2 cellular contexts compared by ENCODE assay signal in genomic region chr3:177852001-177852400, GRCh38.
TF ChIP-seq lines count a peak whose summit lies in the region.

No MANE protein-coding gene starts in this region.

TF ChIP-seq in IMR-90, 13 proteins besides CTCF, POLR2A, EP300 and RAD21:
- no peak for TF ChIP-seq RCOR1 (IDR thresholded peaks at IDR 0.05; ENCODE audit: insufficient replicate concordance, low read length)
- no peak for TF ChIP-seq FOS (IDR thresholded peaks at IDR 0.05; ENCODE audit: low read depth, low read length)
- no peak for TF ChIP-seq RFX5 (IDR thresholded peaks at IDR 0.05; ENCODE audit: low read depth, low read length)
- no peak for TF ChIP-seq ELK1 (IDR thresholded peaks at IDR 0.05; ENCODE audit: borderline replicate concordance, low read depth, low read length)
- no peak for TF ChIP-seq NFE2L2 (IDR thresholded peaks at IDR 0.05; ENCODE audit: low read depth, low read length)
- no peak for TF ChIP-seq SMC3 (IDR thresholded peaks at IDR 0.05; ENCODE audit: low read depth, low read length)
- TF ChIP-seq USF2 (IDR thresholded peaks at IDR 0.05; ENCODE audit: low read depth, low read length): no peak
- no peak for TF ChIP-seq CHD1 (IDR thresholded peaks at IDR 0.05; ENCODE audit: low read depth, low read length)
- TF ChIP-seq BHLHE40 (IDR thresholded peaks at IDR 0.05; ENCODE audit: low read depth, low read length): no peak
- TF ChIP-seq MAZ (IDR thresholded peaks at IDR 0.05; ENCODE audit: borderline replicate concordance, low read depth, low read length): no peak
- no peak for TF ChIP-seq CEBPB (IDR thresholded peaks at IDR 0.05; ENCODE audit: low read depth, low read length)
- no peak for TF ChIP-seq MXI1 (IDR thresholded peaks at IDR 0.05; ENCODE audit: borderline replicate concordance, low read depth, low read length)
- no peak for TF ChIP-seq MAFK (IDR thresholded peaks at IDR 0.05; ENCODE audit: low read depth, low read length)

TF ChIP-seq in endothelial cell of umbilical vein, 7 proteins besides CTCF, POLR2A, EP300 and RAD21:
- no peak for TF ChIP-seq JUN (IDR thresholded peaks at IDR 0.05; ENCODE audit: borderline replicate concordance, insufficient read depth, insufficient read length, low read depth)
- no peak for TF ChIP-seq EZH2 (IDR thresholded peaks at IDR 0.05; ENCODE audit: borderline replicate concordance, low read depth, low read length, severe bottlenecking)
- TF ChIP-seq MYC (IDR thresholded peaks at IDR 0.05; ENCODE audit: low read depth, low read length): no peak
- no peak for TF ChIP-seq GATA2 (IDR thresholded peaks at IDR 0.05; ENCODE audit: insufficient read depth, insufficient read length, low read depth, low read length)
- TF ChIP-seq POLR2AphosphoS5 (IDR thresholded peaks at IDR 0.05; ENCODE audit: insufficient read depth, low read depth, low read length): no peak
- TF ChIP-seq FOS (IDR thresholded peaks at IDR 0.05; ENCODE audit: borderline replicate concordance, insufficient read depth, low read length): no peak
- no peak for TF ChIP-seq MAX (IDR thresholded peaks at IDR 0.05; ENCODE audit: insufficient read depth, insufficient read length)
